ENCODE assay signal across 31 cellular contexts in the genomic region with DNA sequence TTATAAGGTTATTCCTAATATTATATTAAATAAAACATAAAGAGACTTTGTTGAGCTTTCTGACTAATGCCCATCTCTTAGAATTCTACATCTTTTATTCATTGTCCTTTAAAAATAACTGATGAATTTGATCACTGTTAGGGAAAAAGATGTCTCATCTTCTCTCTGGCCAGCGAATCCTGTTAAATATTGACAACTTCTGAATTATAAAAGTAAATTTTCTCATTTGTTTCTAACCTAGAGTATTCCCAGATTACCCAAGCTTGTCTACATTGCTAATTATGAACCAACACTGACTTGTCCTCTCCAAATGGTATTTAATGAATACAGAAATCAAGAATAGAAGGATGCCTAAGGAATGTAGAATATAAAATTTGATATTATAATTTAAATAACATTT.
"Had no signal": no experiment of that assay in that cellular context is flagged by ENCODE, and none has a peak within 500 bp of the region (broad histone marks: within the 10 kb centered on the region; RNA-seq: fewer than 3 reads in every experiment).

No MANE protein-coding gene starts in this region.

- H3K36me3 Mint-ChIP-seq: activated naive CD8-positive, alpha-beta T cell had no signal

- H3K9me3 Mint-ChIP-seq: activated CD4-positive, alpha-beta T cell treated with anti-CD3 and anti-CD28 coated beads, Interleukin-2, amount 10 ng/mL, durations not matched to agents 7 days and 5 days; activated CD8-positive, alpha-beta T cell treated with anti-CD3 and anti-CD28 coated beads for 36 hours; central memory CD8-positive, alpha-beta T cell; dendritic cell treated with granulocyte-macrophage colony-stimulating factor and Interleukin-4, amounts not matched to agents 40 ng/mL and 50 ng/mL, for 4 days had no signal

- FAIRE-seq: astrocyte, bronchial epithelial cell had no signal

- H3K27ac Mint-ChIP-seq: activated CD4-positive, alpha-beta T cell treated with anti-CD3 and anti-CD28 coated beads, Interleukin-2, amount 10 ng/mL, durations not matched to agents 7 days and 5 days; activated CD8-positive, alpha-beta T cell treated with anti-CD3 and anti-CD28 coated beads for 36 hours; activated naive CD8-positive, alpha-beta T cell; activated T-helper 17 cell treated with anti-CD3 and anti-CD28 coated beads, Interleukin-2, amount 50 U/mL, for 72 hours; dendritic cell treated with granulocyte-macrophage colony-stimulating factor and Interleukin-4, amounts not matched to agents 40 ng/mL and 50 ng/mL, for 4 days; endodermal cell; WTC11 had no signal

- H3K27me3 ChIP-seq: brain microvascular endothelial cell, dorsolateral prefrontal cortex, esophagus muscularis mucosa, gastrocnemius medialis had no signal

- H3K4me3 ChIP-seq: coronary artery, dorsolateral prefrontal cortex, esophagus muscularis mucosa, gastrocnemius medialis had no signal

- H3K27ac ChIP-seq: brain microvascular endothelial cell, coronary artery, dorsolateral prefrontal cortex, esophagus muscularis mucosa, foreskin keratinocyte, gastrocnemius medialis had no signal

- H3K4me3 Mint-ChIP-seq: activated CD4-positive, alpha-beta T cell treated with anti-CD3 and anti-CD28 coated beads, Interleukin-2, amount 10 ng/mL, durations not matched to agents 7 days and 5 days; activated CD8-positive, alpha-beta T cell treated with anti-CD3 and anti-CD28 coated beads for 36 hours; activated naive CD8-positive, alpha-beta T cell; activated T-cell treated with anti-CD3 and anti-CD28 coated beads, Interleukin-2, amount 50 U/mL, for 4 hours; activated T-helper 17 cell treated with anti-CD3 and anti-CD28 coated beads, Interleukin-2, amount 50 U/mL, for 72 hours; central memory CD8-positive, alpha-beta T cell; dendritic cell treated with granulocyte-macrophage colony-stimulating factor and Interleukin-4, amounts not matched to agents 40 ng/mL and 50 ng/mL, for 4 days; endodermal cell; WTC11 had no signal

- H3K4me1 Mint-ChIP-seq: activated T-helper 17 cell treated with anti-CD3 and anti-CD28 coated beads, Interleukin-2, amount 50 U/mL, for 72 hours; central memory CD8-positive, alpha-beta T cell; endodermal cell; WTC11 had no signal

- DNase-seq: activated CD4-positive, alpha-beta T cell treated with anti-CD3 and anti-CD28 coated beads for 1 hour; activated CD4-positive, alpha-beta T cell treated with anti-CD3 and anti-CD28 coated beads for 4 hours; activated CD4-positive, alpha-beta T cell treated with anti-CD3 and anti-CD28 coated beads, Interleukin-2, amount 10 ng/mL, durations not matched to agents 7 days and 5 days; activated CD4-positive, alpha-beta T cell treated with anti-CD3 and anti-CD28 coated beads, Interleukin-2, amount 50 U/mL, for 48 hours; activated CD8-positive, alpha-beta memory T cell treated with anti-CD3 and anti-CD28 coated beads for 24 hours; activated CD8-positive, alpha-beta T cell treated with anti-CD3 and anti-CD28 coated beads for 36 hours; activated effector memory CD4-positive, alpha-beta T cell treated with Interleukin-2 at 50 U/mL for 16 hours; activated gamma-delta T cell treated with Interleukin-2 at 50 U/mL for 16 hours; activated naive CD4-positive, alpha-beta T cell treated with anti-CD3 and anti-CD28 coated beads, Interleukin-2, amount 50 U/mL, for 16 hours; activated naive CD4-positive, alpha-beta T cell treated with Interleukin-2 at 50 U/mL for 16 hours; activated T-cell treated with anti-CD3 and anti-CD28 coated beads, Interleukin-2, amount 50 U/mL, for 4 hours; amniotic stem cell; anterior cingulate cortex; brain microvascular endothelial cell; dorsolateral prefrontal cortex; effector memory CD4-positive, alpha-beta T cell; endodermal cell; erythroblast; foreskin keratinocyte; gastrocnemius medialis; glutamatergic neuron; T-helper 2 cell had no signal

- H3K27me3 Mint-ChIP-seq: activated T-helper 17 cell treated with anti-CD3 and anti-CD28 coated beads, Interleukin-2, amount 50 U/mL, for 72 hours; central memory CD8-positive, alpha-beta T cell; dendritic cell treated with granulocyte-macrophage colony-stimulating factor and Interleukin-4, amounts not matched to agents 40 ng/mL and 50 ng/mL, for 4 days had no signal

- ATAC-seq: activated CD8-positive, alpha-beta T cell treated with anti-CD3 and anti-CD28 coated beads for 36 hours; activated T-cell treated with anti-CD3 and anti-CD28 coated beads, Interleukin-2, amount 50 U/mL, for 4 hours; gastrocnemius medialis; WTC11 had no signal

- H3K9me3 ChIP-seq: gastrocnemius medialis had no signal

- H3K36me3 ChIP-seq: brain microvascular endothelial cell, esophagus muscularis mucosa, gastrocnemius medialis had no signal
